17 cellular contexts compared by ENCODE assay signal in the genomic region with DNA sequence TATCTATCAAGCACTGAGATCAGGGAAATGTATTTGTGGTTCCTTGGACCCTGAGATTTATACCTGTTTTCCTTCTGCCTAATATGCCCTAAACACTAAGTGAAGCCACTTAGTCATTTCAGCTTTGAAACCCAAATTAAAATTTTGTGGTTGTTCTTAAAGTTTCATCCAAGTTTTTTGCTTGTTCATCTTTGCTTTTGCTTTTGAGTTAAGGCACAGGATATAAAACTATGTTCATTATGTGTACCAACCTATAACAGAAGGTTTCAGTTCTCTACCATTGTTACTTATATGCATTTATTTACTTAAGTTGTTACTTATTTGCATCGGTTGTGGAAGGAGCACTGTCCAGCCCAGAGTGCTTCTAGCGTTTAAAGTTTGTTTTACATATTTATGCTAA.
DNase-seq lines count a peak whose midpoint lies in the region; ATAC-seq and TF ChIP-seq lines count a peak whose summit lies in the region.
"Had no signal": no experiment of that assay in that cellular context is flagged by ENCODE, and none has a peak within 500 bp of the region (broad histone marks: within the 10 kb centered on the region; RNA-seq: fewer than 3 reads in every experiment).

No MANE protein-coding gene starts in this region.

- no peak for DNase-seq in uterus
- DNase-seq in ureter (ENCODE audit: low spot score), result no peak
- DNase-seq in NCI-H1105 (lab: John Stamatoyannopoulos, UW), result no peak
- no peak for DNase-seq in NCI-H1092 treated with DMSO at 0.1 percent for 48 hours (lab: John Stamatoyannopoulos, UW)
- DNase-seq: activated CD4-positive, alpha-beta T cell treated with anti-CD3 and anti-CD28 coated beads, Interleukin-2, amount 10 ng/mL, durations not matched to agents 24 days and 14 days; activated naive CD4-positive, alpha-beta T cell treated with Interleukin-2 at 50 U/mL for 16 hours; GOT3; mesenchymal stem cell; natural killer cell; NCI-H1930 had no signal

- no peaks in the 10 kb centered on the region for H3K27me3 ChIP-seq in uterus
- H3K27me3 ChIP-seq: hepatocyte had no signal

- no peaks in the 10 kb centered on the region for H3K36me3 ChIP-seq in uterus
- H3K36me3 ChIP-seq: thoracic aorta had no signal

- no peak overlapping the region for H3K27ac ChIP-seq in uterus
- H3K27ac ChIP-seq: hepatocyte, SK-N-MC, thoracic aorta had no signal

- intact Hi-C loops in uterus (cut with DNase I; ENCODE audit: low total_unique reads), result no loop called here

- no peak for TF ChIP-seq POLR2A in uterus (IDR thresholded peaks at IDR 0.05)

- H3K4me3 ChIP-seq in uterus, result no peak overlapping the region
- H3K4me3 ChIP-seq: hepatocyte, SK-N-MC, thoracic aorta had no signal

- ATAC-seq in GM19035 (IDR thresholded peaks at IDR 0.05; ENCODE audit: unreplicated experiment) (peak; percentile 66), GM21737 (IDR thresholded peaks at IDR 0.05; ENCODE audit: unreplicated experiment) (peak; percentile 60), HG03135 (IDR thresholded peaks at IDR 0.05; ENCODE audit: unreplicated experiment) (peak; percentile 96)
- ATAC-seq: HepG2, natural killer cell had no signal

- TF ChIP-seq CTCF in uterus (IDR thresholded peaks at IDR 0.05), result no peak

- H3K4me1 ChIP-seq in uterus, result no peaks in the 10 kb centered on the region

- H3K9me3 ChIP-seq in uterus, result no peaks in the 10 kb centered on the region
- H3K9me3 ChIP-seq: thoracic aorta had no signal
